Comparison of ENCODE assay signal across 8 cellular contexts in genomic region chr17:76868176-76868668, GRCh38. TPM values are rescaled to one million over a fixed set of nuclear protein-coding genes. Genes with fewer than 3 reads are reported as not detected.
DNase-seq lines count a peak whose midpoint lies in the region; ATAC-seq, FAIRE-seq and TF ChIP-seq lines count a peak whose summit lies in the region.

Gene MGAT5B, plus strand, starts transcription at chr17:76868404. Its CDS starts 626 bp downstream, at chr17:76869030.

- H3K27ac ChIP-seq in cardiac muscle cell (no peak within 1 kb of the TSS), transverse colon (no peak within 1 kb of the TSS)

- in situ Hi-C loops in KBM-7 (cut with MboI; ENCODE audit: low pct_unique_long_range_greater_than_20kb, low sequenced_read_pairs), result loop anchor here (25.0 kb wide), 1 partner anchor 394 kb away; no protein-coding TSS in a partner anchor
- in situ Hi-C loops in transverse colon (cut with MboI; ENCODE audit: low pct_ligation_motif_present in 1 of 4, low pct_unique_long_range_greater_than_20kb in 1 of 4, low sequenced_read_pairs in 3 of 4), result loop anchor here in 3 of 4 donors (10.0 to 25.0 kb wide), 3 partner anchors 177 to 394 kb away; no protein-coding TSS in a partner anchor

- H3K9me3 ChIP-seq in cardiac muscle cell (ENCODE audit: low read depth), result no peaks in the 10 kb centered on the region
- H3K9me3 ChIP-seq in transverse colon, result no peaks in the 10 kb centered on the region

- H3K4me3 ChIP-seq in AG04449 (ENCODE audit: low read depth, low read length) (peak within 1 kb of the TSS; percentile 36), cardiac muscle cell (peak within 1 kb of the TSS; percentile 24), transverse colon (peak within 1 kb of the TSS in 3 of 4 donors; percentile 14 to 33 (median 33))

- DNase-seq in AG04449 (ENCODE audit: low read depth, low spot score) (no peak), GM18507 (ENCODE audit: extremely low spot score, insufficient read length, low read depth) (peak; percentile 87), KBM-7 (peak; percentile 71), cardiac muscle cell (ENCODE audit: low read depth in 1 of 2, low spot score in 1 of 2) (peak; percentile 85 to 91), progenitor cell of endocrine pancreas (ENCODE audit: low spot score, unreplicated experiment) (peak; percentile 87), transverse colon (peak; percentile 75)
- peak; percentile 87 for DNase-seq in activated naive CD8-positive, alpha-beta T cell treated with anti-CD3 and anti-CD28 coated beads for 36 hours

- POLR2A ChIA-PET in AG04449 (lab: Yijun Ruan, JAX), result interaction anchor here (0.7 to 1.0 kb wide), 2 partner anchors 32 to 188 kb away, joined by 3 to 6 read pairs; no protein-coding TSS in a partner anchor

- H3K36me3 Mint-ChIP-seq in activated naive CD8-positive, alpha-beta T cell treated with anti-CD3 and anti-CD28 coated beads for 36 hours, result no peaks in the 10 kb centered on the region
- H3K36me3 Mint-ChIP-seq in progenitor cell of endocrine pancreas (ENCODE audit: insufficient read depth), result no peaks in the 10 kb centered on the region

- peaks cover 29% of the 10 kb centered on the region for H3K27me3 Mint-ChIP-seq in activated naive CD8-positive, alpha-beta T cell treated with anti-CD3 and anti-CD28 coated beads for 36 hours
- peaks cover 56% of the 10 kb centered on the region for H3K27me3 Mint-ChIP-seq in progenitor cell of endocrine pancreas

- no peak within 1 kb of the TSS for H3K27ac Mint-ChIP-seq in activated naive CD8-positive, alpha-beta T cell treated with anti-CD3 and anti-CD28 coated beads for 36 hours
- no peak within 1 kb of the TSS for H3K27ac Mint-ChIP-seq in progenitor cell of endocrine pancreas

- no peaks in the 10 kb centered on the region for H3K9me3 Mint-ChIP-seq in activated naive CD8-positive, alpha-beta T cell treated with anti-CD3 and anti-CD28 coated beads for 36 hours
- H3K9me3 Mint-ChIP-seq in progenitor cell of endocrine pancreas (ENCODE audit: low read depth), result no peaks in the 10 kb centered on the region

- intact Hi-C loops in transverse colon (cut with DNase I; ENCODE audit: low total_unique reads), result loop anchor here (5.0 kb wide), 1 partner anchor 199 kb away; no protein-coding TSS in a partner anchor

- peaks cover 7% of the 10 kb centered on the region for H3K4me1 Mint-ChIP-seq in activated naive CD8-positive, alpha-beta T cell treated with anti-CD3 and anti-CD28 coated beads for 36 hours
- H3K4me1 Mint-ChIP-seq in progenitor cell of endocrine pancreas (ENCODE audit: low read depth), result peaks cover 3% of the 10 kb centered on the region

- 0 to 1% methylated on average over 4 to 15 of the region's 76 CpGs for whole genome bisulfite sequencing in transverse colon (ENCODE audit: low coverage in 1 of 2), 2 donors

- H3K27me3 ChIP-seq in cardiac muscle cell (peaks cover 54% of the 10 kb centered on the region), transverse colon (peaks cover 74% of the 10 kb centered on the region)

- ATAC-seq in SK-N-SH treated with all-trans-retinoic acid at 6 μM for 48 hours, result peak; percentile 75

- FAIRE-seq in GM18507 (lab: Jason Lieb, UNC), result peak; percentile 59

- TF ChIP-seq POLR2A in transverse colon (IDR thresholded peaks at IDR 0.05), result no peak

- TF ChIP-seq EP300 in transverse colon (IDR thresholded peaks at IDR 0.05; ENCODE audit: low read depth), result no peak

- TF ChIP-seq CTCF in AG04449 (IDR thresholded peaks at IDR 0.05; ENCODE audit: insufficient read depth, low read length, missing control alignments) (peak; percentile 62), cardiac muscle cell (IDR thresholded peaks at IDR 0.05; ENCODE audit: low read depth, low read length) (peak; percentile 57), progenitor cell of endocrine pancreas (IDR thresholded peaks at IDR 0.05; ENCODE audit: unreplicated experiment) (peak; percentile 91), transverse colon (IDR thresholded peaks at IDR 0.05) (peak in 4 of 5 experiments; percentile 54 to 88 (median 73))

- H3K36me3 ChIP-seq in cardiac muscle cell (no peaks in the 10 kb centered on the region), transverse colon (no peaks in the 10 kb centered on the region)

- CTCF ChIA-PET in AG04449 (lab: Yijun Ruan, JAX), result interaction anchor here (0.7 to 11.9 kb wide), 47 partner anchors 9 to 382 kb away, joined by 3 to 541 read pairs (median 4); no protein-coding TSS in a partner anchor

- H3K4me3 Mint-ChIP-seq in activated naive CD8-positive, alpha-beta T cell treated with anti-CD3 and anti-CD28 coated beads for 36 hours, result peak within 1 kb of the TSS; percentile 61
- peak within 1 kb of the TSS; percentile 71 for H3K4me3 Mint-ChIP-seq in progenitor cell of endocrine pancreas (ENCODE audit: low read depth)

- H3K4me1 ChIP-seq in cardiac muscle cell (ENCODE audit: low read depth), result no peaks in the 10 kb centered on the region
- H3K4me1 ChIP-seq in transverse colon, result peaks cover 9 to 15% (median 10%) of the 10 kb centered on the region in 4 donors

TF ChIP-seq in SK-N-SH treated with all-trans-retinoic acid at 6 μM for 48 hours, 23 proteins besides CTCF, POLR2A, EP300 and RAD21:
- peak; percentile 21; the same call in 1 of the 2 replicates for TF ChIP-seq TSHZ2 (CRISPR knock-in tag; IDR thresholded peaks at IDR 0.05)
- no peak for TF ChIP-seq GLIS3 (CRISPR knock-in tag; IDR thresholded peaks at IDR 0.05)

RNA-seq across cellular contexts. Expression of gene MGAT5B, which starts in this region (rescaled TPM):
- total RNA-seq in activated naive CD8-positive, alpha-beta T cell treated with anti-CD3 and anti-CD28 coated beads for 36 hours, result under 1 TPM; 0.12 to 0.18 TPM
- 0.48 and 0.81 TPM in 2 replicates for total RNA-seq in cardiac muscle cell
- 0.86 and 0.94 TPM in 2 replicates for polyA plus RNA-seq in cardiac muscle cell
- 2.8 and 4.6 TPM in 2 replicates for total RNA-seq in progenitor cell of endocrine pancreas
- not detected for total RNA-seq in transverse colon

Comparison
In these comparisons a context has a peak if more than half of its experiments do, and no peak if none do; other contexts are left out.
1. Peak in DNase-seq in activated naive CD8-positive, alpha-beta T cell treated with anti-CD3 and anti-CD28 coated beads for 36 hours; RNA of the gene not detected or under 1 TPM.
2. Peak in DNase-seq and H3K4me3 ChIP-seq in cardiac muscle cell; RNA of the gene not detected or under 1 TPM.
3. Peak in DNase-seq and H3K4me3 ChIP-seq in transverse colon; RNA of the gene not detected or under 1 TPM.